6 cellular contexts compared by ENCODE assay signal in the genomic region with DNA sequence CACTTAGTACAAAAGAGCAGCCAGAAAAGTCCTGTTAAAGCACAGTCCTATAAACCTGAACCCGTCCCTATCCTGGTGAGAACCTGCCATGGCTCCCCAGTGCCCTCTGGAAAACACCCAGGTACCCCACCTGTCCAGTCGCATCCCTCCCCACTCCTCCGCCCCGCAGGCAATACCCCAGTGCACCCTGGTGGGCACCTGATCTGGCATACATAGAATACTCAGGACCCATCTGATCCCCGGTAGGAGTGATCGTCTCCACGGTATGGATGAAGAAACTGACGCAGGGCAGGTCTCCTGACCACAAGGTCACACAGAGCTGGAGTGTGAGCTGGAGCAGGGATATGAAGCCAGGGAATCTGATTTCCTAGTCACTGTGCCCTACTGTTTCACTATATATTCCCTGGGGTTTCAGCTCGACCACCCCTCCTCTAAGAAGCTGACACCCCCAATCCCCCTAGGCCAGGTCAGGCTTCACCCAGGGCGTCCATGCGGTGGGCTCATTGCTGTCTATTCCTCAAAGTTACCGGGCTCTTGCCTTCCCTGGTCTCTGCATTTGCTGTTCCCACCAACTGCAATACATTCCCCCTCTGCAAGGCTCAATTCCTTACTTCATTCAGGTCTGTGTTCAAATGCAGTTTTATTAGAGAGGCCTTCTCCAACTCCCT. TPM values are rescaled to one million over a fixed set of nuclear protein-coding genes. Genes with fewer than 3 reads are reported as not detected.
DNase-seq lines count a peak whose midpoint lies in the region; ATAC-seq and TF ChIP-seq lines count a peak whose summit lies in the region.

No MANE protein-coding gene starts in this region.

- DNase-seq in BE2C (no peak), left lobe of liver (ENCODE audit: low spot score) (peak; percentile 52), NCI-H1930 (lab: John Stamatoyannopoulos, UW) (no peak)
- no peak for DNase-seq in stimulated activated naive CD4-positive, alpha-beta T cell treated with Interleukin-2 at 50 U/mL for 16 hours (lab: John Stamatoyannopoulos, UW)

- H3K9me3 ChIP-seq in BE2C: no peaks in the 10 kb centered on the region

- H3K4me3 ChIP-seq in BE2C (ENCODE audit: low read depth, low read length) (peak overlapping the region; percentile 87), WI38 (ENCODE audit: low read depth, low read length) (peak overlapping the region; percentile 54)

- TF ChIP-seq CTCF in BE2C (IDR thresholded peaks at IDR 0.05; ENCODE audit: low read depth, low read length): no peak
- no peak for TF ChIP-seq CTCF in WI38 (IDR thresholded peaks at IDR 0.05; ENCODE audit: low read depth, low read length)

- ATAC-seq in left lobe of liver (no peak), GM18870 (IDR thresholded peaks at IDR 0.05; ENCODE audit: unreplicated experiment) (no peak)

- H3K36me3 ChIP-seq in BE2C: peaks cover 8% of the 10 kb centered on the region

- no peaks in the 10 kb centered on the region; the same call in 1 of the 2 replicates for H3K4me1 ChIP-seq in BE2C

- no peaks in the 10 kb centered on the region for H3K27me3 ChIP-seq in BE2C

RNA-seq across cellular contexts. Expression of gene FBXO46, which starts 12.6 kb away (rescaled TPM):
- 10.9 TPM for polyA plus RNA-seq in BE2C (2012; ENCODE audit: insufficient read depth, insufficient read length, low read depth)
- 8.2 TPM for total RNA-seq in left lobe of liver

RNA-seq across cellular contexts. Expression of gene MEIOSIN, which starts 15.1 kb away (rescaled TPM):
- 0.31 TPM for polyA plus RNA-seq in BE2C (2012; ENCODE audit: insufficient read depth, insufficient read length, low read depth)
- total RNA-seq in left lobe of liver: not detected

RNA-seq across cellular contexts. Expression of gene QPCTL, which starts 25.7 kb away (rescaled TPM):
- polyA plus RNA-seq in BE2C (2012; ENCODE audit: insufficient read depth, insufficient read length, low read depth): 4.4 TPM
- total RNA-seq in left lobe of liver: 7.8 TPM

RNA-seq across cellular contexts. Expression of gene SNRPD2, which starts 26.4 kb away (rescaled TPM):
- 1,335 TPM for polyA plus RNA-seq in BE2C (2012; ENCODE audit: insufficient read depth, insufficient read length, low read depth)
- total RNA-seq in left lobe of liver: 91.2 TPM

RNA-seq across cellular contexts. Expression of gene GIPR, which starts 50.1 kb away (rescaled TPM):
- polyA plus RNA-seq in BE2C (2012; ENCODE audit: insufficient read depth, insufficient read length, low read depth): 1.2 TPM
- 0.18 TPM for total RNA-seq in left lobe of liver
